25 cellular contexts compared by ENCODE assay signal in the genomic region with DNA sequence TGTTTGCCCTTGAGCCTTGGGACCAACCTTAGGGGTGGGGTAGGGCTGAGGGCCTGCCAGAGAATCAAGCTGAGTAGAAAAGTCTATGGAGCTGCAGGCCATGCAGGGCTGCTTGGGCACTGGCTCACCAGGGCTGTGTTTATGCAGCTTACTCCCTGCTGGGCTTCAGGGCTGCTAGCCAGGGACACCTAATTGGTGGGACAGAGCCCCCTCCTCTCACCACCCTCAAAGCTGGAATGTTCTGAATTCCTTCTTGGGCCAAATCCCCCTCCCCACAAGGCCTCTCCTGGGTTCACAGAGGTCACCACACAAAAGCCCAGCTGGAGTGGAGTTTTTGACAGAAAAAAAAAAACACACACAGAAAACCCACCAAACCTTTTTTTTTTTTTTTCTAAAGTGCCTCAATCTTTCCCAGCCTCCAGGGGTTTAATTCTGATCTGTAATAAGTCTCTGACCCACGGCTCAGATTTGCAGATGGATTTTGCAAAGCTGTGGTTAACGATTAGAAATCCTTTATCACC. TPM values are rescaled to one million over a fixed set of nuclear protein-coding genes. Genes with fewer than 3 reads are reported as not detected.
DNase-seq lines count a peak whose midpoint lies in the region; ATAC-seq and TF ChIP-seq lines count a peak whose summit lies in the region.
"Had no signal": no experiment of that assay in that cellular context is flagged by ENCODE, and none has a peak within 500 bp of the region (broad histone marks: within the 10 kb centered on the region; RNA-seq: fewer than 3 reads in every experiment).

Gene CLDN2 (plus strand): TSS at position 471 of the 521 bp plus-strand sequence. CDS start 7,827 bp downstream, outside the sequence.

- H3K36me3 Mint-ChIP-seq in neural progenitor cell, result no peaks in the 10 kb centered on the region
- H3K36me3 Mint-ChIP-seq: activated naive CD8-positive, alpha-beta T cell; stimulated activated effector memory CD8-positive, alpha-beta T cell treated with anti-CD3 and anti-CD28 coated beads, Interleukin-12 subunit alpha, Interleukin-12 subunit beta, amount 100 ng/mL, for 72 hours had no signal

- no peak within 1 kb of the TSS for H3K4me3 Mint-ChIP-seq in neural progenitor cell
- H3K4me3 Mint-ChIP-seq: activated naive CD8-positive, alpha-beta T cell; activated T-helper 17 cell treated with anti-CD3 and anti-CD28 coated beads, Interleukin-2, amount 50 U/mL, for 72 hours; effector memory CD8-positive, alpha-beta T cell; stimulated activated effector memory CD8-positive, alpha-beta T cell treated with anti-CD3 and anti-CD28 coated beads, Interleukin-12 subunit alpha, Interleukin-12 subunit beta, amount 100 ng/mL, for 72 hours had no signal

- intact Hi-C loops in lower lobe of right lung (cut with DNase I), result no loop called here

- H3K36me3 ChIP-seq in Peyer's patch (no peaks in the 10 kb centered on the region), neural progenitor cell (no peaks in the 10 kb centered on the region), lower lobe of right lung (no peaks in the 10 kb centered on the region)
- H3K36me3 ChIP-seq: ascending aorta, spleen had no signal

- no peaks in the 10 kb centered on the region for H3K79me2 ChIP-seq in neural progenitor cell (ENCODE audit: low read depth)
- H3K79me2 ChIP-seq: hepatocyte had no signal

- TF ChIP-seq CTCF in Peyer's patch (IDR thresholded peaks at IDR 0.05) (no peak), neural progenitor cell (IDR thresholded peaks at IDR 0.05) (no peak), lower lobe of right lung (IDR thresholded peaks at IDR 0.05) (no peak)

- H3K27me3 Mint-ChIP-seq in neural progenitor cell (ENCODE audit: insufficient read depth, low read depth), result peaks cover 2% of the 10 kb centered on the region
- H3K27me3 Mint-ChIP-seq: activated naive CD8-positive, alpha-beta T cell had no signal

- no peak for TF ChIP-seq POLR2A in Peyer's patch (IDR thresholded peaks at IDR 0.05)

- H3K27ac Mint-ChIP-seq in neural progenitor cell, result peak within 1 kb of the TSS; percentile 2
- H3K27ac Mint-ChIP-seq: activated naive CD8-positive, alpha-beta T cell; activated T-helper 17 cell treated with anti-CD3 and anti-CD28 coated beads, Interleukin-2, amount 50 U/mL, for 72 hours; effector memory CD8-positive, alpha-beta T cell; stimulated activated effector memory CD8-positive, alpha-beta T cell treated with anti-CD3 and anti-CD28 coated beads, Interleukin-12 subunit alpha, Interleukin-12 subunit beta, amount 100 ng/mL, for 72 hours had no signal

- no peak within 1 kb of the TSS for H2AFZ ChIP-seq in neural progenitor cell (replicated peaks)
- H2AFZ ChIP-seq: hepatocyte had no signal

- H3K4me2 ChIP-seq in neural progenitor cell, result peak within 1 kb of the TSS; percentile 54
- H3K4me2 ChIP-seq: hepatocyte had no signal

- ATAC-seq in HG03520 (IDR thresholded peaks at IDR 0.05; ENCODE audit: unreplicated experiment), result no peak
- no peak for ATAC-seq in lower lobe of right lung
- ATAC-seq: activated T-helper 17 cell treated with anti-CD3 and anti-CD28 coated beads, Interleukin-2, amount 50 U/mL, for 72 hours; effector memory CD8-positive, alpha-beta T cell; esophagus mucosa; Panc1; stimulated activated effector memory CD8-positive, alpha-beta T cell treated with anti-CD3 and anti-CD28 coated beads, Interleukin-12 subunit alpha, Interleukin-12 subunit beta, amount 100 ng/mL, for 72 hours had no signal

- no peak within 1 kb of the TSS for H3K4me3 ChIP-seq in Peyer's patch
- peak within 1 kb of the TSS; percentile 13 for H3K4me3 ChIP-seq in neural progenitor cell
- H3K4me3 ChIP-seq in lower lobe of right lung, result no peak within 1 kb of the TSS
- H3K4me3 ChIP-seq: ascending aorta, hepatocyte, spleen had no signal

- H3K27ac ChIP-seq in Peyer's patch, result no peak within 1 kb of the TSS
- peak within 1 kb of the TSS; percentile 46 for H3K27ac ChIP-seq in neural progenitor cell
- H3K27ac ChIP-seq in lower lobe of right lung, result no peak within 1 kb of the TSS
- H3K27ac ChIP-seq: ascending aorta, C4-2B, hepatocyte, spleen had no signal

- no peak within 1 kb of the TSS for H3K9ac ChIP-seq in neural progenitor cell

- DNase-seq in ELF-1 (ENCODE audit: low read depth, low spot score) (peak; percentile 94), Peyer's patch (no peak), iPS-NIHi11 (ENCODE audit: low spot score) (peak; percentile 58), neural progenitor cell (ENCODE audit: low spot score) (peak; percentile 86), NAMALWA (ENCODE audit: low spot score) (no peak), lower lobe of right lung (no peak)
- DNase-seq: activated CD4-positive, alpha-beta T cell treated with anti-CD3 and anti-CD28 coated beads, Interleukin-2, amount 50 U/mL, for 48 hours; activated CD8-positive, alpha-beta memory T cell treated with anti-CD3 and anti-CD28 coated beads, Interleukin-2, amount 50 U/mL, for 4 hours; effector memory CD8-positive, alpha-beta T cell; foreskin melanocyte; NCI-H1694; NCI-H510A treated with DMSO at 0.1 percent for 48 hours; NK-92 treated with Interleukin-12 subunit alpha and Interleukin-12 subunit beta, amount 100 ng/mL, for 24 hours; spleen; stimulated activated CD4-positive, alpha-beta T cell treated with anti-CD3 and anti-CD28 coated beads, Interleukin-2, amount 100 ng/mL, for 48 hours had no signal

- peaks cover 18% of the 10 kb centered on the region for H3K4me1 Mint-ChIP-seq in neural progenitor cell

- H3K27me3 ChIP-seq in Peyer's patch (no peaks in the 10 kb centered on the region), neural progenitor cell (no peaks in the 10 kb centered on the region), lower lobe of right lung (ENCODE audit: low read depth) (no peaks in the 10 kb centered on the region)
- H3K27me3 ChIP-seq: ascending aorta, hepatocyte had no signal

- H3K9me3 Mint-ChIP-seq in neural progenitor cell, result no peaks in the 10 kb centered on the region
- H3K9me3 Mint-ChIP-seq: activated T-helper 17 cell treated with anti-CD3 and anti-CD28 coated beads, Interleukin-2, amount 50 U/mL, for 72 hours; effector memory CD8-positive, alpha-beta T cell; stimulated activated effector memory CD8-positive, alpha-beta T cell treated with anti-CD3 and anti-CD28 coated beads, Interleukin-12 subunit alpha, Interleukin-12 subunit beta, amount 100 ng/mL, for 72 hours had no signal

- H4K20me1 ChIP-seq in neural progenitor cell (ENCODE audit: low read depth), result no peaks in the 10 kb centered on the region

- no peaks in the 10 kb centered on the region for H3K9me3 ChIP-seq in Peyer's patch
- H3K9me3 ChIP-seq in neural progenitor cell (ENCODE audit: low read depth), result peaks cover 4% of the 10 kb centered on the region
- no peaks in the 10 kb centered on the region for H3K9me3 ChIP-seq in lower lobe of right lung
- H3K9me3 ChIP-seq: ascending aorta, spleen had no signal

- peaks cover 6% of the 10 kb centered on the region for H3F3A ChIP-seq in neural progenitor cell (ENCODE audit: low read depth)

- no peaks in the 10 kb centered on the region for H3K4me1 ChIP-seq in Peyer's patch
- peaks cover 17% of the 10 kb centered on the region for H3K4me1 ChIP-seq in neural progenitor cell
- H3K4me1 ChIP-seq in lower lobe of right lung, result no peaks in the 10 kb centered on the region
- H3K4me1 ChIP-seq: ascending aorta had no signal

RNA-seq across cellular contexts. Expression of gene CLDN2, which starts in this region (rescaled TPM):
- total RNA-seq in Peyer's patch, result 10 to 100 TPM in 3 of 4 donors, 1 to 10 TPM in 1; 9.9 to 86.5 (median 36.0) TPM
- total RNA-seq in neural progenitor cell (ENCODE audit: low replicate concordance), result not detected in 2 replicates
- not detected for total RNA-seq in lower lobe of right lung
- total RNA-seq: activated T-helper 17 cell treated with anti-CD3 and anti-CD28 coated beads, Interleukin-2, amount 50 U/mL, for 72 hours; esophagus mucosa; spleen; urinary bladder had no signal

Comparison
In these comparisons a context has a peak if more than half of its experiments do, and no peak if none do; other contexts are left out.
1. RNA of gene CLDN2 (total RNA-seq): 9.9 to 86.5 TPM in Peyer's patch; not detected in lower lobe of right lung (single experiment) and not detected in neural progenitor cell; every median in the first group is over 10 times any median in the second.
2. Peak in DNase-seq, H3K4me3 ChIP-seq, H3K27ac ChIP-seq and H3K4me2 ChIP-seq in neural progenitor cell; RNA of the gene not detected or under 1 TPM.
3. DNase-seq: peak in ELF-1 (single experiment) and iPS-NIHi11 (single experiment); none in Peyer's patch (0 of 3), NAMALWA (single experiment) and lower lobe of right lung (single experiment).